11 cellular contexts compared by ENCODE assay signal in genomic region chr9:90432951-90433350, GRCh38.
DNase-seq lines count a peak whose midpoint lies in the region; ATAC-seq and TF ChIP-seq lines count a peak whose summit lies in the region.
"Had no signal": no experiment of that assay in that cellular context is flagged by ENCODE, and none has a peak within 500 bp of the region (broad histone marks: within the 10 kb centered on the region; RNA-seq: fewer than 3 reads in every experiment).

No MANE protein-coding gene starts in this region.

- ATAC-seq in esophagus mucosa, result peak; percentile 72
- ATAC-seq in HG03139 (IDR thresholded peaks at IDR 0.05; ENCODE audit: unreplicated experiment), result no peak
- ATAC-seq in GM21825 (IDR thresholded peaks at IDR 0.05; ENCODE audit: unreplicated experiment), result no peak
- ATAC-seq: activated CD4-positive, alpha-beta T cell treated with anti-CD3 and anti-CD28 coated beads for 36 hours; T-cell had no signal

- DNase-seq in Daoy (ENCODE audit: low read depth) (peak; percentile 25), NT2/D1 (ENCODE audit: low read depth, low spot score) (no peak), tibial nerve (ENCODE audit: low spot score in 2 of 2) (no peak), HUDEP-2 (lab: John Stamatoyannopoulos, UW; ENCODE audit: unreplicated experiment in 76 of 76) (no peak)
- DNase-seq: activated CD4-positive, alpha-beta T cell treated with anti-CD3 and anti-CD28 coated beads for 36 hours; NCI-H1694; T-cell had no signal

- H3F3A ChIP-seq in neural cell (ENCODE audit: insufficient read depth, low read length, poor library complexity, severe bottlenecking), result peaks cover 5% of the 10 kb centered on the region

- H3K27ac ChIP-seq in neural cell (ENCODE audit: low read length) (peak overlapping the region; percentile 67), tibial nerve (no peak overlapping the region)

- H3K9ac ChIP-seq in NT2/D1 (ENCODE audit: insufficient read length, low read depth) (no peak overlapping the region), neural cell (ENCODE audit: low read length) (peak overlapping the region; percentile 45)

- H3K27me3 ChIP-seq in NT2/D1 (ENCODE audit: insufficient read depth, insufficient read length), result peaks cover 7% of the 10 kb centered on the region
- H3K27me3 ChIP-seq in neural cell (ENCODE audit: insufficient read depth, low read depth, low read length), result no peaks in the 10 kb centered on the region
- H3K27me3 ChIP-seq in tibial nerve, result no peaks in the 10 kb centered on the region

- H3K9me3 ChIP-seq in NT2/D1 (ENCODE audit: insufficient read depth, low read length), result no peaks in the 10 kb centered on the region
- no peaks in the 10 kb centered on the region for H3K9me3 ChIP-seq in neural cell (ENCODE audit: low read length)
- H3K9me3 ChIP-seq in tibial nerve, result no peaks in the 10 kb centered on the region

- TF ChIP-seq EP300 in neural cell (conservative IDR thresholded peaks at IDR 0.05; ENCODE audit: poor library complexity, severe bottlenecking) (no peak), tibial nerve (IDR thresholded peaks at IDR 0.05) (no peak)

- H3K4me1 ChIP-seq in NT2/D1 (ENCODE audit: insufficient read depth, insufficient read length), result no peaks in the 10 kb centered on the region
- H3K4me1 ChIP-seq in tibial nerve, result peaks cover 0 to 9% (median 0%) of the 10 kb centered on the region in 4 donors

- H3K36me3 ChIP-seq in NT2/D1 (ENCODE audit: insufficient read depth, insufficient read length, low read length), result no peaks in the 10 kb centered on the region
- no peaks in the 10 kb centered on the region for H3K36me3 ChIP-seq in neural cell (ENCODE audit: insufficient read depth, low read length)
- no peaks in the 10 kb centered on the region for H3K36me3 ChIP-seq in tibial nerve

- peak overlapping the region; percentile 23 for H3K4me2 ChIP-seq in neural cell (ENCODE audit: low read length)

- H3K9me2 ChIP-seq in neural cell (ENCODE audit: insufficient read depth, low read length), result no peaks in the 10 kb centered on the region

- TF ChIP-seq RAD21 in neural cell (conservative IDR thresholded peaks at IDR 0.05), result peak; percentile 33

- WGBS in tibial nerve, 2 donors, result 57 to 71% methylated on average over 8 of the region's 8 CpGs

- peak overlapping the region; percentile 16 for H3K4me3 ChIP-seq in NT2/D1 (ENCODE audit: insufficient read length, low read depth)
- H3K4me3 ChIP-seq in neural cell (ENCODE audit: low read length), result peak overlapping the region; percentile 55
- no peak overlapping the region for H3K4me3 ChIP-seq in tibial nerve

- no peaks in the 10 kb centered on the region for H4K20me1 ChIP-seq in neural cell (ENCODE audit: insufficient read depth)

- TF ChIP-seq CTCF in neural cell (IDR thresholded peaks at IDR 0.05; ENCODE audit: poor library complexity, severe bottlenecking) (peak; percentile 43), tibial nerve (IDR thresholded peaks at IDR 0.05) (no peak)

- H2AFZ ChIP-seq in neural cell (ENCODE audit: low read depth, low read length), result no peak overlapping the region

- no peaks in the 10 kb centered on the region for H3K79me2 ChIP-seq in neural cell (replicated peaks; ENCODE audit: insufficient read depth, low read length)

- no peak for TF ChIP-seq POLR2A in tibial nerve (IDR thresholded peaks at IDR 0.05)

TF ChIP-seq in neural cell, 6 proteins besides CTCF, POLR2A, EP300 and RAD21:
- TF ChIP-seq SMC3 (conservative IDR thresholded peaks at IDR 0.05; ENCODE audit: poor library complexity) (peak; percentile 25), MXI1 (conservative IDR thresholded peaks at IDR 0.05; ENCODE audit: poor library complexity, severe bottlenecking) (no peak)

Comparison
In these comparisons a context has a peak if more than half of its experiments do, and no peak if none do; other contexts are left out.
1. H3K4me3 ChIP-seq: peak in NT2/D1 (single experiment) and neural cell (single experiment); none in tibial nerve (0 of 4).